24 cellular contexts compared by ENCODE assay signal in the genomic region with DNA sequence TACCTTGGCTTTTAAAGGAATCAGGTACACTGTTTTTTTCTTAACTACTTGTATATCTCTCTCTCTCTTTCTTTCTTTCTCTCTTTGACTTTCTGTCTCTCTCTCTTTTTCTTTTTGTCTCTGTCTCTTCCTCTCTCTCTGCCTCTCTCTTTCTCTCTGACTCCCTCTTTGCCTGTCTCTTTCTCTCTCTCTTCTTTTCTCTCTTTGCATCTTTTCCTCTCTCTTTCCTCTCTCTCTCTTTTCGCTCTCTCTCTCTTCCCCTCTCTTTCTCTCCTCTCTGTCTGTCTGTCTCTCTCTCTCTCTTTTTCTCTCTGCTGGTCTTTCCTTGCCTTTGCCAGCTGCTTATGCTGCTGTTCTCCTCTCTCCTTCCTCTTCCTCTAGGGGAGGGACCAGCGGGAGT.
"Had no signal": no experiment of that assay in that cellular context is flagged by ENCODE, and none has a peak within 500 bp of the region (broad histone marks: within the 10 kb centered on the region; RNA-seq: fewer than 3 reads in every experiment).

No MANE protein-coding gene starts in this region.

- H3K27ac Mint-ChIP-seq: activated naive CD8-positive, alpha-beta T cell; activated T-helper 2 cell treated with anti-CD3 and anti-CD28 coated beads, Interferon-gamma antibody, Interleukin-2, Interleukin-4, amounts not matched to agents 10 μg/mL and 5 μg/mL and 100 μg/mL, durations not matched to agents 14 hours and 24 hours and 36 hours; dendritic cell treated with granulocyte-macrophage colony-stimulating factor and Interleukin-4, amounts not matched to agents 40 ng/mL and 50 ng/mL, for 4 days; stimulated activated naive B cell treated with anti-CD40 and anti-IgM and Interleukin-4, amounts not matched to agents 10 μg/mL and 1 μg/mL and 100 μg/mL, for 72 hours had no signal

- H3K4me1 ChIP-seq: pancreas, psoas muscle, right atrium auricular region had no signal

- H3K27me3 Mint-ChIP-seq: dendritic cell treated with granulocyte-macrophage colony-stimulating factor and Interleukin-4, amounts not matched to agents 40 ng/mL and 50 ng/mL, for 4 days had no signal

- H3K36me3 ChIP-seq: pancreas, right atrium auricular region, transverse colon had no signal

- H3K27me3 ChIP-seq: pancreas, right atrium auricular region, transverse colon had no signal

- H3K4me1 Mint-ChIP-seq: stimulated activated naive B cell treated with anti-CD40 and anti-IgM and Interleukin-4, amounts not matched to agents 10 μg/mL and 1 μg/mL and 100 μg/mL, for 72 hours had no signal

- H3K9me3 ChIP-seq: pancreas had no signal

- DNase-seq: activated CD4-positive, alpha-beta T cell treated with anti-CD3 and anti-CD28 coated beads for 48 hours; activated CD4-positive, alpha-beta T cell treated with anti-CD3 and anti-CD28 coated beads, Interleukin-2, amount 50 U/mL, for 48 hours; activated T-cell treated with anti-CD3 and anti-CD28 coated beads, Interleukin-2, amount 50 U/mL, for 4 hours; amniotic stem cell; caudate nucleus; islet precursor cell; left cardiac atrium; left ventricle myocardium superior; mucosa of descending colon; nucleus accumbens; pancreas; psoas muscle; stimulated activated CD4-positive, alpha-beta T cell treated with anti-CD3 and anti-CD28 coated beads, Interleukin-1b, Interleukin-23, amount 100 ng/mL, for 48 hours; stimulated activated CD4-positive, alpha-beta T cell treated with anti-CD3 and anti-CD28 coated beads, Interleukin-4, amount 100 ng/mL, for 4 hours; stimulated activated CD8-positive, alpha-beta memory T cell treated with anti-CD3 and anti-CD28 coated beads, Interleukin-4, amount 100 ng/mL, for 48 hours; stimulated activated naive B cell treated with anti-CD40 and anti-IgM and Interleukin-4, amounts not matched to agents 10 μg/mL and 1 μg/mL and 100 μg/mL, for 72 hours; T-helper 1 cell; transverse colon had no signal

- H3K27ac ChIP-seq: epithelial cell of prostate, pancreas, psoas muscle, right atrium auricular region had no signal

- ATAC-seq: activated T-cell treated with anti-CD3 and anti-CD28 coated beads, Interleukin-2, amount 50 U/mL, for 4 hours; left cardiac atrium; left ventricle myocardium superior; mucosa of descending colon; pancreas; psoas muscle; stimulated activated naive B cell treated with anti-CD40 and anti-IgM and Interleukin-4, amounts not matched to agents 10 μg/mL and 1 μg/mL and 100 μg/mL, for 72 hours had no signal

- H3K4me3 Mint-ChIP-seq: activated naive CD8-positive, alpha-beta T cell; dendritic cell treated with granulocyte-macrophage colony-stimulating factor and Interleukin-4, amounts not matched to agents 40 ng/mL and 50 ng/mL, for 4 days; stimulated activated naive B cell treated with anti-CD40 and anti-IgM and Interleukin-4, amounts not matched to agents 10 μg/mL and 1 μg/mL and 100 μg/mL, for 72 hours had no signal

- H3K4me3 ChIP-seq: mucosa of descending colon, pancreas, psoas muscle, right atrium auricular region, smooth muscle cell, transverse colon had no signal
